Comparison of ENCODE assay signal across 8 cellular contexts in the genomic region with DNA sequence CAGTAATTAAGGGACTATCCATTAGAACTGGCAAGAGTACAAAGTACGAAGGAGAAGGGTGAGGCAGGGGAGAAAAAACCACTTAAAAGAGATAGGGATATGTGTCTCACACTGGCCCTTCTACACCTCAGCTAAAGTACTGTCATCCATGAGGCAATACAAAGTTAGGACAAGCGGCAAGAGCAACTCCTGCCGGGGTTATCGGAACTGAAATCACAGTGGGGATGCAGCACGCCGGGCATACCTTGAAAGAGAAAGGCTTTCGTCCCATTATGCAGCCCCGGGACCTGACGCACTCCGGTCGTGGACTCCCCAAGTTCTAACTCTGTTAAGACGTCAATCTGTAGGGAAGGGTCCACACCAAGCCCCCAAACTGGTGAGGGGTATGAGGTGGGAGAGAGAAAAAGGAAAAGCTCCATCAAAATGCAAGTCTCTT. TPM values are rescaled to one million over a fixed set of nuclear protein-coding genes. Genes with fewer than 3 reads are reported as not detected.
DNase-seq lines count a peak whose midpoint lies in the region; FAIRE-seq and TF ChIP-seq lines count a peak whose summit lies in the region.

No MANE protein-coding gene starts in this region.

- H3K9ac ChIP-seq in HUES6 (ENCODE audit: low read length) (peak overlapping the region; percentile 14), iPS-20b (ENCODE audit: low read depth, low read length) (peak overlapping the region; percentile 79)

- H3K27ac Mint-ChIP-seq in CD14-positive monocyte, result no peak overlapping the region
- peak overlapping the region; percentile 64 for H3K27ac Mint-ChIP-seq in activated T-helper 1 cell treated with anti-CD3 and anti-CD28 coated beads, Interleukin-12 subunit alpha, Interleukin-12 subunit beta, Interleukin-2, Interleukin-4 antibody, amounts not matched to agents 30 ng/mL and 10 ng/mL and 1 ng/mL, durations not matched to agents 14 hours and 24 hours and 36 hours

- H3K9me3 ChIP-seq in HUES6 (ENCODE audit: control insufficient read depth, insufficient read depth, low read depth, low read length) (0 out of 2 replicates have a peak, but pooled peaks cover 2% of the 10 kb centered on the region), iPS-20b (ENCODE audit: insufficient read depth, low read depth, low read length) (no peaks in the 10 kb centered on the region)

- H3K36me3 ChIP-seq in HUES6 (ENCODE audit: control insufficient read depth, insufficient read depth, low read length) (no peaks in the 10 kb centered on the region), iPS-20b (ENCODE audit: insufficient read depth, low read depth, low read length) (no peaks in the 10 kb centered on the region)

- H3K27ac ChIP-seq in HUES6 (ENCODE audit: low read depth, low read length) (no peak overlapping the region), iPS-20b (ENCODE audit: low read length) (no peak overlapping the region)

- DNase-seq in CD14-positive monocyte (ENCODE audit: low spot score) (no peak), pons (ENCODE audit: low spot score) (no peak), RCC 7860 (ENCODE audit: low spot score) (no peak)
- DNase-seq in activated T-helper 1 cell treated with anti-CD3 and anti-CD28 coated beads, Interleukin-12 subunit alpha, Interleukin-12 subunit beta, Interleukin-2, Interleukin-4 antibody, amounts not matched to agents 30 ng/mL and 10 ng/mL and 1 ng/mL, durations not matched to agents 14 hours and 24 hours and 36 hours (ENCODE audit: low spot score), result peak; percentile 16
- DNase-seq in stimulated activated CD8-positive, alpha-beta memory T cell treated with anti-CD3 and anti-CD28 coated beads, Interleukin-4, amount 100 ng/mL, for 48 hours, result peak; percentile 56
- no peak for DNase-seq in NK-92 treated with Interleukin-12 subunit alpha and Interleukin-12 subunit beta, amount 100 ng/mL, for 24 hours (lab: John Stamatoyannopoulos, UW)

- peaks cover 35% of the 10 kb centered on the region for H3K27me3 ChIP-seq in HUES6 (ENCODE audit: control insufficient read depth, insufficient read depth, low read length)
- peaks cover 33% of the 10 kb centered on the region for H3K27me3 ChIP-seq in iPS-20b (ENCODE audit: insufficient read depth, low read length)

- H3K27me3 Mint-ChIP-seq in CD14-positive monocyte (ENCODE audit: low read depth in 3 of 3), result peaks cover 33 to 56% (median 45%) of the 10 kb centered on the region in 3 donors
- H3K27me3 Mint-ChIP-seq in activated T-helper 1 cell treated with anti-CD3 and anti-CD28 coated beads, Interleukin-12 subunit alpha, Interleukin-12 subunit beta, Interleukin-2, Interleukin-4 antibody, amounts not matched to agents 30 ng/mL and 10 ng/mL and 1 ng/mL, durations not matched to agents 14 hours and 24 hours and 36 hours (ENCODE audit: insufficient read depth), result peaks cover 23% of the 10 kb centered on the region

- peak overlapping the region; percentile 67 to 68 for H3K4me3 Mint-ChIP-seq in CD14-positive monocyte
- peak overlapping the region; percentile 96 for H3K4me3 Mint-ChIP-seq in activated T-helper 1 cell treated with anti-CD3 and anti-CD28 coated beads, Interleukin-12 subunit alpha, Interleukin-12 subunit beta, Interleukin-2, Interleukin-4 antibody, amounts not matched to agents 30 ng/mL and 10 ng/mL and 1 ng/mL, durations not matched to agents 14 hours and 24 hours and 36 hours

- H3K4me1 Mint-ChIP-seq in CD14-positive monocyte, result peaks cover 12% of the 10 kb centered on the region
- H3K4me1 Mint-ChIP-seq in activated T-helper 1 cell treated with anti-CD3 and anti-CD28 coated beads, Interleukin-12 subunit alpha, Interleukin-12 subunit beta, Interleukin-2, Interleukin-4 antibody, amounts not matched to agents 30 ng/mL and 10 ng/mL and 1 ng/mL, durations not matched to agents 14 hours and 24 hours and 36 hours (ENCODE audit: low read depth), result peaks cover 44% of the 10 kb centered on the region

- no peak for TF ChIP-seq CTCF in CD14-positive monocyte (IDR thresholded peaks at IDR 0.05)

- H3K4me3 ChIP-seq in HUES6 (ENCODE audit: low read depth, low read length) (peak overlapping the region; percentile 71), iPS-20b (ENCODE audit: low read length) (peak overlapping the region; percentile 94)

- no peak for FAIRE-seq in RCC 7860 (lab: Jason Lieb, UNC)

- intact Hi-C loops in CD14-positive monocyte (cut with micrococcal nuclease), result no loop called here
- intact Hi-C loops in activated T-helper 1 cell treated with anti-CD3 and anti-CD28 coated beads, Interleukin-12 subunit alpha, Interleukin-12 subunit beta, Interleukin-2, Interleukin-4 antibody, amounts not matched to agents 30 ng/mL and 10 ng/mL and 1 ng/mL, durations not matched to agents 14 hours and 24 hours and 36 hours (cut with micrococcal nuclease), result loop anchor here (1.0 to 5.0 kb wide), 4 partner anchors 56 to 858 kb away; no protein-coding TSS in a partner anchor

- H3K4me1 ChIP-seq in HUES6 (ENCODE audit: control insufficient read depth, insufficient read depth, low read length), result no peaks in the 10 kb centered on the region
- H3K4me1 ChIP-seq in iPS-20b (ENCODE audit: insufficient read depth, low read length), result peaks cover 8% of the 10 kb centered on the region; the same call in 1 of the 2 replicates

- H3K36me3 Mint-ChIP-seq in CD14-positive monocyte, result peaks cover 0 to 4% of the 10 kb centered on the region in 2 donors
- peaks cover 7% of the 10 kb centered on the region for H3K36me3 Mint-ChIP-seq in activated T-helper 1 cell treated with anti-CD3 and anti-CD28 coated beads, Interleukin-12 subunit alpha, Interleukin-12 subunit beta, Interleukin-2, Interleukin-4 antibody, amounts not matched to agents 30 ng/mL and 10 ng/mL and 1 ng/mL, durations not matched to agents 14 hours and 24 hours and 36 hours (ENCODE audit: low read depth)

- peaks cover 2 to 18% (median 4%) of the 10 kb centered on the region in 7 donors for H3K9me3 Mint-ChIP-seq in CD14-positive monocyte
- peaks cover 11% of the 10 kb centered on the region for H3K9me3 Mint-ChIP-seq in activated T-helper 1 cell treated with anti-CD3 and anti-CD28 coated beads, Interleukin-12 subunit alpha, Interleukin-12 subunit beta, Interleukin-2, Interleukin-4 antibody, amounts not matched to agents 30 ng/mL and 10 ng/mL and 1 ng/mL, durations not matched to agents 14 hours and 24 hours and 36 hours

RNA-seq across cellular contexts. Expression of gene NELL2, which starts 1.1 kb away (rescaled TPM):
- under 1 TPM; 0.39 to 0.98 TPM for polyA plus RNA-seq in CD14-positive monocyte
- 11.5 and 16.4 TPM in 2 replicates for total RNA-seq in activated T-helper 1 cell treated with anti-CD3 and anti-CD28 coated beads, Interleukin-12 subunit alpha, Interleukin-12 subunit beta, Interleukin-2, Interleukin-4 antibody, amounts not matched to agents 30 ng/mL and 10 ng/mL and 1 ng/mL, durations not matched to agents 14 hours and 24 hours and 36 hours

Comparison
In these comparisons a context has a peak if more than half of its experiments do, and no peak if none do; other contexts are left out.
1. DNase-seq: peak in activated T-helper 1 cell treated with anti-CD3 and anti-CD28 coated beads, Interleukin-12 subunit alpha, Interleukin-12 subunit beta, Interleukin-2, Interleukin-4 antibody, amounts not matched to agents 30 ng/mL and 10 ng/mL and 1 ng/mL, durations not matched to agents 14 hours and 24 hours and 36 hours (single experiment) and stimulated activated CD8-positive, alpha-beta memory T cell treated with anti-CD3 and anti-CD28 coated beads, Interleukin-4, amount 100 ng/mL, for 48 hours (single experiment); none in CD14-positive monocyte (single experiment), pons (single experiment), RCC 7860 (single experiment) and NK-92 treated with Interleukin-12 subunit alpha and Interleukin-12 subunit beta, amount 100 ng/mL, for 24 hours (single experiment).